In genomic region chr2:102241616-102242260, GRCh38 we compare ENCODE assay signal across 30 cellular contexts. TPM values are rescaled to one million over a fixed set of nuclear protein-coding genes. Genes with fewer than 3 reads are reported as not detected.
A peak's percentile ranks its signal among the peaks of the same experiment; 100 is the strongest.
DNase-seq lines count a peak whose midpoint lies in the region; ATAC-seq, FAIRE-seq and TF ChIP-seq lines count a peak whose summit lies in the region.
"Had no signal": no experiment of that assay in that cellular context is flagged by ENCODE, and none has a peak within 500 bp of the region (broad histone marks: within the 10 kb centered on the region; RNA-seq: fewer than 3 reads in every experiment).

No MANE protein-coding gene starts in this region.

- peak overlapping the region; percentile 36 for H2BK120ac ChIP-seq in mesenchymal stem cell (ENCODE audit: low read depth, low read length)

- WGBS in liver: 79% methylated on average over 6 of the region's 6 CpGs
- 36% methylated on average over 6 of the region's 6 CpGs for WGBS in HepG2 (ENCODE audit: low lambda C conversion rate)
- WGBS in mesenchymal stem cell: 75% methylated on average over 5 of the region's 6 CpGs
- WGBS in esophagus squamous epithelium, 2 donors: 68 to 78% methylated on average over 6 of the region's 6 CpGs

- no peak overlapping the region for H2AK5ac ChIP-seq in mesenchymal stem cell (ENCODE audit: low read length, severe bottlenecking)

- no peak overlapping the region for H4K8ac ChIP-seq in mesenchymal stem cell (ENCODE audit: low read length)

- TF ChIP-seq CTCF in liver (IDR thresholded peaks at IDR 0.05; ENCODE audit: low read depth, low read length, missing input control) (no peak), HepG2 (CRISPR knock-in tag; IDR thresholded peaks at IDR 0.05) (no peak), epithelial cell of esophagus (IDR thresholded peaks at IDR 0.05; ENCODE audit: insufficient read depth, low read depth, low read length, missing control alignments) (no peak), BE2C (IDR thresholded peaks at IDR 0.05; ENCODE audit: low read depth, low read length) (no peak), esophagus squamous epithelium (IDR thresholded peaks at IDR 0.05) (no peak)

- CTCF ChIA-PET in HepG2 (lab: Yijun Ruan, JAX; ENCODE audit: low intra/inter-chr PET ratio, low total read pairs): interaction anchor here (1.6 to 3.9 kb wide), 4 partner anchors 56 to 358 kb away, joined by 8 to 38 read pairs (median 18); no protein-coding TSS in a partner anchor

- intact Hi-C loops in HepG2 (cut with micrococcal nuclease; ENCODE audit: unreplicated experiment) (no loop called here), head of caudate nucleus (cut with DNase I) (loop anchor here (5.0 kb wide), 1 partner anchor 219 kb away; no protein-coding TSS in a partner anchor), esophagus squamous epithelium (cut with DNase I) (no loop called here)

- H3K9me3 ChIP-seq in liver (ENCODE audit: control insufficient read depth in 4 of 4, low read length in 3 of 4) (no peaks in the 10 kb centered on the region), HepG2 (ENCODE audit: low read length) (no peaks in the 10 kb centered on the region), mesenchymal stem cell (ENCODE audit: control insufficient read depth, low read length) (no peaks in the 10 kb centered on the region), BE2C (no peaks in the 10 kb centered on the region), esophagus squamous epithelium (no peaks in the 10 kb centered on the region)
- H3K9me3 ChIP-seq: uterus had no signal

- peak overlapping the region; percentile 81 to 84 for H3K4ac ChIP-seq in mesenchymal stem cell (ENCODE audit: low read depth in 1 of 2, low read length in 2 of 2)

- H3K4me2 ChIP-seq in HepG2 (ENCODE audit: low read depth, low read length) (no peak overlapping the region), mesenchymal stem cell (ENCODE audit: low read length, poor library complexity, severe bottlenecking) (no peak overlapping the region)
- H3K4me2 ChIP-seq: neural progenitor cell had no signal

- DNase-seq in HepG2 (ENCODE audit: low spot score): no peak
- peak; percentile 45 for DNase-seq in epithelial cell of esophagus (ENCODE audit: low read depth)
- DNase-seq in mesenchymal stem cell: peak; percentile 33
- no peak for DNase-seq in BE2C
- no peak for DNase-seq in activated CD4-positive, alpha-beta T cell treated with anti-CD3 and anti-CD28 coated beads for 1 hour
- no peak for DNase-seq in head of caudate nucleus
- DNase-seq in esophagus squamous epithelium (lab: John Stamatoyannopoulos, UW): no peak
- DNase-seq: 8988T; activated CD4-positive, alpha-beta T cell treated with anti-CD3 and anti-CD28 coated beads for 48 hours; activated gamma-delta T cell; activated naive CD8-positive, alpha-beta T cell treated with anti-CD3 and anti-CD28 coated beads, Interleukin-2, amount 10 ng/mL, durations not matched to agents 7 days and 5 days; activated T-cell treated with anti-CD3 and anti-CD28 coated beads, Interleukin-2, amount 50 U/mL, for 1 hour; CD4-positive, alpha-beta memory T cell; dermis blood vessel endothelial cell; NCI-H1105; NCI-H2081; NCI-H345; NCI-H774; right cardiac atrium; stimulated activated CD4-positive, alpha-beta T cell treated with anti-CD3 and anti-CD28 coated beads, Interleukin-12 subunit alpha, Interleukin-12 subunit beta, amount 100 ng/mL, for 4 hours; stimulated activated CD4-positive, alpha-beta T cell treated with anti-CD3 and anti-CD28 coated beads, Interleukin-4, amount 100 ng/mL, for 1 hour; uterus had no signal

- in situ Hi-C loops in HepG2 (cut with HindIII; ENCODE audit: extremely low pct_ligation_motif_present, low pct_unique_long_range_greater_than_20kb): no loop called here

- ATAC-seq in HepG2: no peak

- no peaks in the 10 kb centered on the region for H3K36me3 ChIP-seq in liver (ENCODE audit: control insufficient read depth in 4 of 4, insufficient read depth in 3 of 4, low read depth in 1 of 4, low read length in 3 of 4)
- no peaks in the 10 kb centered on the region for H3K36me3 ChIP-seq in HepG2 (replicated peaks in 1 of 2; ENCODE audit: control insufficient read depth in 1 of 2, insufficient read depth in 2 of 2, low read length in 2 of 2)
- no peaks in the 10 kb centered on the region for H3K36me3 ChIP-seq in mesenchymal stem cell (ENCODE audit: control insufficient read depth in 1 of 2, insufficient read depth in 2 of 2, low read depth in 1 of 2, low read length in 2 of 2)
- no peaks in the 10 kb centered on the region for H3K36me3 ChIP-seq in BE2C
- H3K36me3 ChIP-seq in esophagus squamous epithelium: peaks cover 0 to under 1% (median 0%) of the 10 kb centered on the region in 3 donors
- H3K36me3 ChIP-seq: neural progenitor cell, uterus had no signal

- H3K4me3 ChIP-seq in liver (ENCODE audit: low read depth in 1 of 3, low read length in 3 of 3) (no peak overlapping the region), HepG2 (replicated peaks in 1 of 3; ENCODE audit: insufficient read depth in 1 of 3, low read depth in 2 of 3, low read length in 3 of 3) (no peak overlapping the region), epithelial cell of esophagus (ENCODE audit: low read length) (no peak overlapping the region), mesenchymal stem cell (ENCODE audit: insufficient read depth in 1 of 2, low read depth in 1 of 2, low read length in 2 of 2) (no peak overlapping the region), BE2C (ENCODE audit: low read depth, low read length) (no peak overlapping the region), esophagus squamous epithelium (no peak overlapping the region)
- H3K4me3 ChIP-seq: neural progenitor cell, uterus had no signal

- no TSS peak for BruUV-seq in HepG2 (replicated peaks; lab: Mats Ljungman, UMichigan)

- POLR2A ChIA-PET in HepG2 (lab: Yijun Ruan, JAX): interaction anchor here (1.4 to 2.0 kb wide), 2 partner anchors 216 to 242 kb away, joined by 3 to 11 read pairs; no protein-coding TSS in a partner anchor

- TF ChIP-seq RAD21 in liver (IDR thresholded peaks at IDR 0.05): no peak
- no peak for TF ChIP-seq RAD21 in HepG2 (CRISPR knock-in tag; IDR thresholded peaks at IDR 0.05)

- H2BK5ac ChIP-seq in mesenchymal stem cell (ENCODE audit: low read depth, low read length, poor library complexity, severe bottlenecking): no peak overlapping the region

- H2AFZ ChIP-seq in HepG2 (ENCODE audit: low read length) (no peak overlapping the region), mesenchymal stem cell (ENCODE audit: low read depth, low read length) (no peak overlapping the region)
- H2AFZ ChIP-seq: neural progenitor cell had no signal

- peak overlapping the region in 1 of 2 experiments; percentile 0 for H3K18ac ChIP-seq in mesenchymal stem cell (ENCODE audit: low read depth in 1 of 2, low read length in 2 of 2)

- TF ChIP-seq POLR2A in HepG2 (IDR thresholded peaks at IDR 0.05; ENCODE audit: insufficient read depth in 1 of 2, low read depth in 2 of 2, low read length in 2 of 2): no peak
- no peak for TF ChIP-seq POLR2A in esophagus squamous epithelium (IDR thresholded peaks at IDR 0.05)

- H3K27me3 ChIP-seq in liver (ENCODE audit: control insufficient read depth in 4 of 4, insufficient read depth in 4 of 4, low read length in 3 of 4): no peaks in the 10 kb centered on the region
- peaks cover 0 to 47% of the 10 kb centered on the region in 2 experiments; a peak in 3 of 5 replicates for H3K27me3 ChIP-seq in HepG2 (ENCODE audit: control insufficient read depth in 1 of 2, insufficient read depth in 2 of 2, low read length in 2 of 2)
- peaks cover 0 to 3% of the 10 kb centered on the region in 2 experiments for H3K27me3 ChIP-seq in mesenchymal stem cell (ENCODE audit: control insufficient read depth in 1 of 2, insufficient read depth in 1 of 2, low read length in 2 of 2)
- no peaks in the 10 kb centered on the region for H3K27me3 ChIP-seq in BE2C
- H3K27me3 ChIP-seq in esophagus squamous epithelium: no peaks in the 10 kb centered on the region
- H3K27me3 ChIP-seq: neural progenitor cell, uterus had no signal

- H3K27ac ChIP-seq in liver (ENCODE audit: low read depth in 1 of 2, low read length in 2 of 2) (peak overlapping the region; percentile 4 to 69), HepG2 (ENCODE audit: extremely low read length, insufficient read depth, low read length) (no peak overlapping the region), mesenchymal stem cell (ENCODE audit: low read length, poor library complexity, severe bottlenecking) (no peak overlapping the region), esophagus squamous epithelium (peak overlapping the region in 1 of 4 donors; percentile 80)
- H3K27ac ChIP-seq: neural progenitor cell had no signal

- no peak overlapping the region for H3K23ac ChIP-seq in mesenchymal stem cell (ENCODE audit: low read length in 2 of 2)

- H3K79me1 ChIP-seq in mesenchymal stem cell (replicated peaks; ENCODE audit: low read length, poor library complexity, severe bottlenecking): no peaks in the 10 kb centered on the region

- peak overlapping the region in 1 of 2 experiments; percentile 68 for H2BK12ac ChIP-seq in mesenchymal stem cell (ENCODE audit: low read length in 2 of 2)

- no peaks in the 10 kb centered on the region for H4K20me1 ChIP-seq in HepG2 (ENCODE audit: insufficient read depth, low read length)

- H3K4me1 ChIP-seq in liver (ENCODE audit: control insufficient read depth in 4 of 4, insufficient read depth in 4 of 4, low read length in 3 of 4): peaks cover 0 to 9% (median 2%) of the 10 kb centered on the region in 4 donors
- peaks cover 43% of the 10 kb centered on the region for H3K4me1 ChIP-seq in HepG2 (ENCODE audit: insufficient read depth, low read length)
- peaks cover 4% of the 10 kb centered on the region for H3K4me1 ChIP-seq in mesenchymal stem cell (ENCODE audit: control insufficient read depth, insufficient read depth, low read depth, low read length)
- H3K4me1 ChIP-seq in BE2C: peaks cover 3% of the 10 kb centered on the region; the same call in 1 of the 2 replicates
- H3K4me1 ChIP-seq in esophagus squamous epithelium: peaks cover 0 to 18% (median 6%) of the 10 kb centered on the region in 3 donors
- H3K4me1 ChIP-seq: neural progenitor cell, uterus had no signal

- no peak overlapping the region for H3K14ac ChIP-seq in mesenchymal stem cell (ENCODE audit: low read length in 2 of 2)

- TF ChIP-seq EP300 in HepG2 (IDR thresholded peaks at IDR 0.05; ENCODE audit: low read depth in 2 of 2, low read length in 2 of 2) (no peak), HepG2 (CRISPR knock-in tag; IDR thresholded peaks at IDR 0.05; ENCODE audit: borderline replicate concordance) (no peak)

- H3K9ac ChIP-seq in liver (ENCODE audit: low read depth in 1 of 2, low read length in 2 of 2) (peak overlapping the region in 1 of 2 donors; percentile 24), HepG2 (ENCODE audit: insufficient read depth, low read depth, low read length) (no peak overlapping the region), mesenchymal stem cell (ENCODE audit: low read length) (peak overlapping the region; percentile 77)
- H3K9ac ChIP-seq: neural progenitor cell had no signal

- no peak overlapping the region for H2BK15ac ChIP-seq in mesenchymal stem cell (ENCODE audit: low read depth, poor library complexity, severe bottlenecking)

- FAIRE-seq in HepG2 (lab: Jason Lieb, UNC): no peak
- FAIRE-seq: G401.6, GM19239 had no signal

- H3K79me2 ChIP-seq in HepG2 (ENCODE audit: insufficient read depth, low read length): no peaks in the 10 kb centered on the region

- H4K91ac ChIP-seq in mesenchymal stem cell (ENCODE audit: low read length): no peak overlapping the region

RNA-seq across cellular contexts. Expression of gene IL1RL2, which starts 54.9 kb away (rescaled TPM):
- total RNA-seq in liver (1 to 10 TPM in 1 of 2 donors, under 1 TPM in 1; 0.98 to 1.3 TPM), HepG2 (2016; rRNA removed; fragmentation: Illumina TruSeq; extraction: Trizol) (not detected in 2 replicates), esophagus squamous epithelium (1 to 10 TPM; 2.5 to 6.7 (median 4.6) TPM)
- polyA plus RNA-seq in liver (1 to 10 TPM; 1.3 to 2.0 TPM), HepG2 (2011; rRNA removed) (0.03 TPM in 1 of 2 replicates, not detected in the other)
- not detected in 2 replicates for total RNA-seq in HepG2 (2016; cell fraction: cytosol; rRNA removed; fragmentation: Illumina TruSeq; extraction: Trizol; ENCODE audit: low read depth)
- not detected in 2 replicates for total RNA-seq in HepG2 (2016; cell fraction: insoluble cytoplasmic fraction; rRNA removed; fragmentation: Illumina TruSeq; extraction: Trizol)
- total RNA-seq in HepG2 (2016; cell fraction: membrane; rRNA removed; fragmentation: Illumina TruSeq; extraction: Trizol): not detected in 2 replicates
- not detected in 2 replicates for total RNA-seq in HepG2 (2016; cell fraction: nucleus; rRNA removed; fragmentation: Illumina TruSeq; extraction: Trizol)
- polyA plus RNA-seq in HepG2 (2011; cell fraction: cytosol; rRNA removed): 0.03 TPM in 1 of 2 replicates, not detected in the other
- polyA plus RNA-seq in HepG2 (2011; cell fraction: nucleus; rRNA removed): not detected in 2 replicates
- polyA plus RNA-seq in HepG2 (2012): 0.19 TPM in 1 of 2 replicates, not detected in the other
- not detected in 2 replicates for polyA plus RNA-seq in HepG2 (2016; cell fraction: cytosol; fragmentation: Illumina TruSeq; extraction: Trizol; ENCODE audit: low read depth)
- polyA plus RNA-seq in HepG2 (2016; cell fraction: insoluble cytoplasmic fraction; fragmentation: Illumina TruSeq; extraction: Trizol; ENCODE audit: low read depth): not detected in 2 replicates
- not detected in 2 replicates for polyA plus RNA-seq in HepG2 (2016; cell fraction: membrane; fragmentation: Illumina TruSeq; extraction: Trizol; ENCODE audit: low read depth)
- polyA plus RNA-seq in HepG2 (2016; cell fraction: nucleus; fragmentation: Illumina TruSeq; extraction: Trizol; ENCODE audit: insufficient read depth, low read depth): not detected in 2 replicates
- 0.09 and 0.10 TPM in 2 replicates for polyA minus RNA-seq in HepG2 (2011; rRNA and poly(A)+ RNA removed; ENCODE audit: low replicate concordance)
- polyA minus RNA-seq in HepG2 (2011; cell fraction: cytosol; rRNA and poly(A)+ RNA removed): not detected in 2 replicates
- not detected in 2 replicates for polyA minus RNA-seq in HepG2 (2011; cell fraction: nucleus; rRNA and poly(A)+ RNA removed)
- polyA plus RNA-seq in mesenchymal stem cell (2013, experiment 1 of 2): 0.06 TPM
- 0.12 TPM for polyA plus RNA-seq in mesenchymal stem cell (2013, experiment 2 of 2)
- not detected for polyA plus RNA-seq in BE2C (2012; ENCODE audit: insufficient read depth, insufficient read length, low read depth)
- total RNA-seq: activated naive CD8-positive, alpha-beta T cell treated with anti-CD3 and anti-CD28 coated beads, Interleukin-2, amount 10 ng/mL, durations not matched to agents 7 days and 5 days; H4; M059J; Right ventricle myocardium inferior; T-helper 2 cell treated with Interferon-gamma antibody and Interleukin-4, amounts not matched to agents 100 ng/mL and 5 ng/mL, for 36 hours had no signal
- polyA plus RNA-seq: CD4-positive, alpha-beta memory T cell had no signal

Comparison
In these comparisons a context has a peak if more than half of its experiments do, and no peak if none do; other contexts are left out.
1. H3K27ac ChIP-seq: peak in liver (2 of 2); none in HepG2 (single experiment) and mesenchymal stem cell (single experiment).
2. DNase-seq: peak in epithelial cell of esophagus (single experiment) and mesenchymal stem cell (single experiment); none in HepG2 (single experiment), BE2C (single experiment), activated CD4-positive, alpha-beta T cell treated with anti-CD3 and anti-CD28 coated beads for 1 hour (single experiment), head of caudate nucleus (0 of 42) and esophagus squamous epithelium (single experiment).